ENCODE assay signal across 20 cellular contexts in genomic region chr14:56126514-56126913, GRCh38. TPM values are rescaled to one million over a fixed set of nuclear protein-coding genes. Genes with fewer than 3 reads are reported as not detected.
A peak's percentile ranks its signal among the peaks of the same experiment; 100 is the strongest.
DNase-seq lines count a peak whose midpoint lies in the region; ATAC-seq, FAIRE-seq and TF ChIP-seq lines count a peak whose summit lies in the region.
"Had no signal": no experiment of that assay in that cellular context is flagged by ENCODE, and none has a peak within 500 bp of the region (broad histone marks: within the 10 kb centered on the region; RNA-seq: fewer than 3 reads in every experiment).

No MANE protein-coding gene starts in this region.

- ATAC-seq in natural killer cell treated with Interleukin-12 subunit alpha and Interleukin-12 subunit beta and Interleukin-15 and Interleukin-18, amount 100 ng/mL, for 72 hours = no peak

- peaks cover 17% of the 10 kb centered on the region for H3K27me3 ChIP-seq in endodermal cell (ENCODE audit: control insufficient read depth, insufficient read depth, low read length, poor library complexity, severe bottlenecking)
- H3K27me3 ChIP-seq in effector memory CD4-positive, alpha-beta T cell (replicated peaks; ENCODE audit: control insufficient read depth, insufficient read depth, low read length, poor library complexity, severe bottlenecking) = no peaks in the 10 kb centered on the region
- no peaks in the 10 kb centered on the region for H3K27me3 ChIP-seq in GM23248 (replicated peaks; ENCODE audit: insufficient read depth)
- no peaks in the 10 kb centered on the region for H3K27me3 ChIP-seq in small intestine (ENCODE audit: control insufficient read depth in 2 of 2, insufficient read depth in 2 of 2, low read length in 2 of 2)
- H3K27me3 ChIP-seq: Peyer's patch, SJCRH30 had no signal

- no peaks in the 10 kb centered on the region for H3F3A ChIP-seq in GM23248 (ENCODE audit: insufficient read depth)

- H3K9me3 Mint-ChIP-seq in endodermal cell = no peaks in the 10 kb centered on the region
- H3K9me3 Mint-ChIP-seq in natural killer cell treated with Interleukin-12 subunit alpha and Interleukin-12 subunit beta and Interleukin-15 and Interleukin-18, amount 100 ng/mL, for 72 hours = no peaks in the 10 kb centered on the region
- H3K9me3 Mint-ChIP-seq: HFFc6, T-cell had no signal

- no peaks in the 10 kb centered on the region for H3K36me3 ChIP-seq in endodermal cell (ENCODE audit: control insufficient read depth, insufficient read depth, low read length)
- H3K36me3 ChIP-seq in effector memory CD4-positive, alpha-beta T cell (ENCODE audit: control insufficient read depth, insufficient read depth, low read length) = no peaks in the 10 kb centered on the region
- H3K36me3 ChIP-seq in GM23248 (ENCODE audit: low read depth) = no peaks in the 10 kb centered on the region
- H3K36me3 ChIP-seq in small intestine (ENCODE audit: control insufficient read depth in 2 of 2, insufficient read depth in 2 of 2, low read length in 2 of 2) = no peaks in the 10 kb centered on the region
- H3K36me3 ChIP-seq: Peyer's patch, SJCRH30 had no signal

- no peaks in the 10 kb centered on the region; the same call in 1 of the 2 replicates for H4K20me1 ChIP-seq in GM23248 (ENCODE audit: insufficient read depth)

- H3K4me1 Mint-ChIP-seq in endodermal cell = peaks cover 19% of the 10 kb centered on the region
- H3K4me1 Mint-ChIP-seq in natural killer cell treated with Interleukin-12 subunit alpha and Interleukin-12 subunit beta and Interleukin-15 and Interleukin-18, amount 100 ng/mL, for 72 hours (ENCODE audit: low read depth in 2 of 2) = peaks cover 5 to 30% of the 10 kb centered on the region in 2 donors

- in situ Hi-C loops in GM23248 (cut with MboI) = no loop called here

- no peak for FAIRE-seq in small intestine (lab: Jason Lieb, UNC)

- H3K4me3 ChIP-seq in endodermal cell (ENCODE audit: low read length) (no peak overlapping the region), GM23248 (no peak overlapping the region), small intestine (ENCODE audit: low read depth in 1 of 2, low read length in 2 of 2) (no peak overlapping the region)
- H3K4me3 ChIP-seq in effector memory CD4-positive, alpha-beta T cell (ENCODE audit: insufficient read depth, low read depth, low read length, poor library complexity, severe bottlenecking) = no peak overlapping the region
- H3K4me3 ChIP-seq: Peyer's patch, SJCRH30 had no signal

- H3K9me2 ChIP-seq in GM23248 (ENCODE audit: insufficient read depth) = no peaks in the 10 kb centered on the region

- peak overlapping the region; percentile 79 for H3K27ac ChIP-seq in endodermal cell (ENCODE audit: low read depth, low read length)
- H3K27ac ChIP-seq in effector memory CD4-positive, alpha-beta T cell (ENCODE audit: insufficient read depth, low read length, poor library complexity, severe bottlenecking) = no peak overlapping the region
- H3K27ac ChIP-seq in GM23248 = no peak overlapping the region
- no peak overlapping the region for H3K27ac ChIP-seq in small intestine (ENCODE audit: low read depth in 1 of 2, low read length in 1 of 2)
- H3K27ac ChIP-seq: Peyer's patch, SJCRH30 had no signal

- peaks cover 19% of the 10 kb centered on the region for H3K27me3 Mint-ChIP-seq in endodermal cell (ENCODE audit: insufficient read depth)
- H3K27me3 Mint-ChIP-seq in natural killer cell treated with Interleukin-12 subunit alpha and Interleukin-12 subunit beta and Interleukin-15 and Interleukin-18, amount 100 ng/mL, for 72 hours = peaks cover 0 to 2% of the 10 kb centered on the region in 2 donors

- no peak overlapping the region for H3K4me3 Mint-ChIP-seq in endodermal cell
- no peak overlapping the region for H3K4me3 Mint-ChIP-seq in natural killer cell treated with Interleukin-12 subunit alpha and Interleukin-12 subunit beta and Interleukin-15 and Interleukin-18, amount 100 ng/mL, for 72 hours
- H3K4me3 Mint-ChIP-seq: CD14-positive monocyte, HFFc6, T-cell had no signal

- no peak overlapping the region for H3K9ac ChIP-seq in endodermal cell (ENCODE audit: extremely low read depth, low read length, poor library complexity, severe bottlenecking)
- H3K9ac ChIP-seq in GM23248 = no peak overlapping the region

- DNase-seq in NCI-H510A treated with DMSO at 0.1 percent for 48 hours (lab: John Stamatoyannopoulos, UW) (peak; percentile 25), NCI-H510A (lab: John Stamatoyannopoulos, UW) (no peak), NCI-H82 (lab: John Stamatoyannopoulos, UW) (peak; percentile 94), endodermal cell (no peak), GM23248 (no peak), small intestine (no peak)
- DNase-seq in effector memory CD4-positive, alpha-beta T cell = no peak
- no peak for DNase-seq in natural killer cell treated with Interleukin-12 subunit alpha and Interleukin-12 subunit beta and Interleukin-15 and Interleukin-18, amount 100 ng/mL, for 72 hours (ENCODE audit: low spot score)
- DNase-seq: AML-193, H7, HFFc6, KBM-7, NCI-H1092, NCI-H2029 treated with DMSO at 0.1 percent for 48 hours, NCI-H446, Peyer's patch, T-cell had no signal

- no peak for TF ChIP-seq CTCF in endodermal cell (conservative IDR thresholded peaks at IDR 0.05)

- H3K4me1 ChIP-seq in endodermal cell (ENCODE audit: control insufficient read depth, insufficient read depth, low read length) (no peaks in the 10 kb centered on the region), GM23248 (ENCODE audit: insufficient read depth) (peaks cover 7% of the 10 kb centered on the region), small intestine (ENCODE audit: control insufficient read depth in 2 of 2, insufficient read depth in 1 of 2, low read depth in 1 of 2, low read length in 1 of 2) (peaks cover 2 to 13% of the 10 kb centered on the region in 2 donors)
- no peaks in the 10 kb centered on the region for H3K4me1 ChIP-seq in effector memory CD4-positive, alpha-beta T cell (ENCODE audit: control insufficient read depth, insufficient read depth, low read length, poor library complexity, severe bottlenecking)

- 89 to 100% methylated on average over 1 to 7 of the region's 7 CpGs for WGBS in endodermal cell (ENCODE audit: insufficient coverage in 1 of 2, insufficient read length in 1 of 2), 2 experiments
- WGBS in GM23248 (ENCODE audit: low coverage in 1 of 2, low lambda C conversion rate in 2 of 2, missing lambda C conversion rate in 2 of 2), 2 experiments = 89% methylated on average over 7 of the region's 7 CpGs
- 77 to 95% (median 86%) methylated on average over 7 of the region's 7 CpGs for WGBS in small intestine, 3 donors

- no peak overlapping the region for H3K4me2 ChIP-seq in GM23248 (ENCODE audit: unreplicated experiment)

- H3K9me3 ChIP-seq in endodermal cell (ENCODE audit: control insufficient read depth, low read length) (no peaks in the 10 kb centered on the region), GM23248 (ENCODE audit: low read depth) (no peaks in the 10 kb centered on the region), small intestine (ENCODE audit: control insufficient read depth, low read depth) (no peaks in the 10 kb centered on the region)
- H3K9me3 ChIP-seq in effector memory CD4-positive, alpha-beta T cell (ENCODE audit: control insufficient read depth, low read length) = no peaks in the 10 kb centered on the region
- H3K9me3 ChIP-seq: Peyer's patch, SJCRH30 had no signal

- no peak overlapping the region for H2AFZ ChIP-seq in GM23248

- H3K79me2 ChIP-seq in GM23248 (ENCODE audit: insufficient read depth) = 0 out of 2 replicates have a peak, but pooled peaks cover 2% of the 10 kb centered on the region

- H3K36me3 Mint-ChIP-seq in endodermal cell (ENCODE audit: low read depth) = no peaks in the 10 kb centered on the region
- no peaks in the 10 kb centered on the region for H3K36me3 Mint-ChIP-seq in natural killer cell treated with Interleukin-12 subunit alpha and Interleukin-12 subunit beta and Interleukin-15 and Interleukin-18, amount 100 ng/mL, for 72 hours

- H3K27ac Mint-ChIP-seq in endodermal cell = no peak overlapping the region
- no peak overlapping the region for H3K27ac Mint-ChIP-seq in natural killer cell treated with Interleukin-12 subunit alpha and Interleukin-12 subunit beta and Interleukin-15 and Interleukin-18, amount 100 ng/mL, for 72 hours
- H3K27ac Mint-ChIP-seq: CD14-positive monocyte, HFFc6, T-cell had no signal

RNA-seq across cellular contexts. Expression of gene PELI2, which starts 8.3 kb away (rescaled TPM):
- total RNA-seq in endodermal cell = 1 to 10 TPM; 5.9 to 8.1 TPM
- polyA plus RNA-seq in endodermal cell (2013, experiment 1 of 2) = 12.1 TPM
- polyA plus RNA-seq in endodermal cell (2013, experiment 2 of 2) = 9.9 TPM
- 1.2 and 12.3 TPM in 2 replicates for total RNA-seq in GM23248 (2014; rRNA removed; shearing (Covaris generic))
- polyA plus RNA-seq in GM23248 (2016; fragmentation: Nextera tagmentation; extraction: Ambion mirVana) (1.3 TPM in 2 replicates), small intestine (1 to 10 TPM; 4.4 to 9.7 (median 8.1) TPM)
- total RNA-seq in natural killer cell treated with Interleukin-12 subunit alpha and Interleukin-12 subunit beta and Interleukin-15 and Interleukin-18, amount 100 ng/mL, for 72 hours = 1 to 10 TPM; 1.1 to 2.4 TPM
- total RNA-seq: A172 had no signal

Comparison
In these comparisons a context has a peak if more than half of its experiments do, and no peak if none do; other contexts are left out.
1. DNase-seq: peak in NCI-H510A treated with DMSO at 0.1 percent for 48 hours (single experiment) and NCI-H82 (single experiment); none in NCI-H510A (single experiment), endodermal cell (single experiment), effector memory CD4-positive, alpha-beta T cell (0 of 3), GM23248 (single experiment), small intestine (single experiment) and natural killer cell treated with Interleukin-12 subunit alpha and Interleukin-12 subunit beta and Interleukin-15 and Interleukin-18, amount 100 ng/mL, for 72 hours (single experiment).